1 cellular context compared by ENCODE assay signal in genomic region chr3:122469659-122470058, GRCh38.
TF ChIP-seq lines count a peak whose summit lies in the region.

No MANE protein-coding gene starts in this region.

TF ChIP-seq in H1, 55 proteins besides CTCF, POLR2A, EP300 and RAD21:
- TF ChIP-seq ZNF274 (IDR thresholded peaks at IDR 0.05; ENCODE audit: borderline replicate concordance, extremely low read depth, low read length), result no peak
- TF ChIP-seq EZH2 (IDR thresholded peaks at IDR 0.05; ENCODE audit: low read depth, low read length, severe bottlenecking), result no peak
- no peak for TF ChIP-seq BRCA1 (IDR thresholded peaks at IDR 0.05; ENCODE audit: low read depth, low read length)
- no peak for TF ChIP-seq CHD7 (IDR thresholded peaks at IDR 0.05; ENCODE audit: insufficient replicate concordance, low read length)
- no peak for TF ChIP-seq BCL11A (IDR thresholded peaks at IDR 0.05; ENCODE audit: low read depth in 2 of 2, low read length in 2 of 2)
- no peak for TF ChIP-seq EGR1 (IDR thresholded peaks at IDR 0.05; ENCODE audit: borderline replicate concordance, low read depth, low read length)
- TF ChIP-seq CEBPB (IDR thresholded peaks at IDR 0.05; ENCODE audit: low read depth, low read length), result no peak
- no peak for TF ChIP-seq NANOG (IDR thresholded peaks at IDR 0.05; ENCODE audit: insufficient read depth, low read depth, low read length, poor library complexity, severe bottlenecking)
- TF ChIP-seq MAFK (IDR thresholded peaks at IDR 0.05; ENCODE audit: low read depth, low read length), result no peak
- TF ChIP-seq CTBP2 (IDR thresholded peaks at IDR 0.05; ENCODE audit: borderline replicate concordance, insufficient read depth, insufficient read length, low read length), result no peak
- no peak for TF ChIP-seq GABPA (IDR thresholded peaks at IDR 0.05; ENCODE audit: borderline replicate concordance, insufficient read depth, low read length)
- no peak for TF ChIP-seq SUZ12 (IDR thresholded peaks at IDR 0.05; ENCODE audit: low read length)
TF ChIP-seq in H1: peak in this region for 0.
